Comparison of ENCODE assay signal across 6 cellular contexts in genomic region chr1:209700671-209701070, GRCh38. TPM values are rescaled to one million over a fixed set of nuclear protein-coding genes. Genes with fewer than 3 reads are reported as not detected.
"Had no signal": no experiment of that assay in that cellular context is flagged by ENCODE, and none has a peak within 500 bp of the region (broad histone marks: within the 10 kb centered on the region; RNA-seq: fewer than 3 reads in every experiment).

No MANE protein-coding gene starts in this region.

RNA-seq across cellular contexts. Expression of gene HSD11B1, which starts 4.0 kb away (rescaled TPM):
- total RNA-seq: dermis microvascular lymphatic vessel endothelial cell, endodermal cell, glomerular endothelial cell, lung microvascular endothelial cell, mesothelial cell of epicardium had no signal

RNA-seq across cellular contexts. Expression of gene G0S2, which starts 25.5 kb away (rescaled TPM):
- total RNA-seq: endodermal cell had no signal

RNA-seq across cellular contexts. Expression of gene TRAF3IP3, which starts 55.2 kb away (rescaled TPM):
- total RNA-seq: dermis microvascular lymphatic vessel endothelial cell, endodermal cell, glomerular endothelial cell, kidney epithelial cell, lung microvascular endothelial cell had no signal
